Comparison of ENCODE assay signal across 19 cellular contexts in the genomic region with DNA sequence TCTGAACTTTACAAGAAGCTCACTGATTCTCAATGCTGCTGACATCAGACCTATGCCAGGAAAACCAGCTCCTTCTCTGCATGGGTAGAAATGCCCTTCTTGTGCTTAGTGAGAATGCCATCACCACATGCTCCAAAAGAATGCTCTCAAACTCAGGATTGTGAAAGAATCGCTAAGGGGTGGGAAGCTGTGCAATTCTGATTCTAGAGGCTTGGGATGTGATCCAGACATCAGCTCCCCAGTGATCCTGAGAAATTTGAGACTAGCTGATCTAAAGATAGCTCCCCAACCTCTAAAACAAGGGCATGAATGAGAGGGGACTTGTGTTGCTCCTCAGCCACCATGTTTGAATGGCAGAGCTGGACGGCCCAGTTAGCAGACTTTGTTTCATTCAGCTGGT.
A peak's percentile ranks its signal among the peaks of the same experiment; 100 is the strongest.
DNase-seq lines count a peak whose midpoint lies in the region; ATAC-seq and TF ChIP-seq lines count a peak whose summit lies in the region.
"Had no signal": no experiment of that assay in that cellular context is flagged by ENCODE, and none has a peak within 500 bp of the region (broad histone marks: within the 10 kb centered on the region; RNA-seq: fewer than 3 reads in every experiment).

No MANE protein-coding gene starts in this region.

- TF ChIP-seq CTCF in left ventricle myocardium inferior (IDR thresholded peaks at IDR 0.05; ENCODE audit: borderline replicate concordance): no peak
- no peak for TF ChIP-seq CTCF in heart left ventricle (IDR thresholded peaks at IDR 0.05)
- TF ChIP-seq CTCF in cardiac fibroblast (IDR thresholded peaks at IDR 0.05; ENCODE audit: low read depth, low read length): no peak

- H3K4me3 ChIP-seq in left ventricle myocardium inferior (no peak overlapping the region), heart left ventricle (no peak overlapping the region), cardiac fibroblast (replicated peaks in 1 of 2; ENCODE audit: low read depth in 2 of 2, low read length in 2 of 2) (no peak overlapping the region)
- H3K4me3 ChIP-seq: left lung, Peyer's patch, smooth muscle cell had no signal

- H3K4me1 ChIP-seq in left ventricle myocardium inferior (peaks cover 64% of the 10 kb centered on the region), heart left ventricle (peaks cover 0 to 70% (median 15%) of the 10 kb centered on the region in 12 donors)
- H3K4me1 ChIP-seq: left lung had no signal

- DNase-seq in left ventricle myocardium inferior (no peak), heart left ventricle (no peak), cardiac fibroblast (ENCODE audit: low read depth in 2 of 2) (peak; percentile 71 to 76), medulla oblongata (ENCODE audit: extremely low spot score) (peak; percentile 31)
- DNase-seq in activated naive CD4-positive, alpha-beta T cell (lab: John Stamatoyannopoulos, UW): no peak
- DNase-seq: activated CD4-positive, alpha-beta T cell treated with anti-CD3 and anti-CD28 coated beads for 36 hours; activated T-cell treated with anti-CD3 and anti-CD28 coated beads, Interleukin-2, amount 50 U/mL, for 1 hour; amygdala; effector CD8-positive, alpha-beta T cell; left lung; NCI-H1436; NCI-H524; nephron progenitor cell; Peyer's patch; T-helper 2 cell had no signal

- 53 to 67% (median 63%) methylated on average over 2 of the region's 2 CpGs for WGBS in heart left ventricle, 4 donors

- H3K27me3 ChIP-seq in left ventricle myocardium inferior (ENCODE audit: low read depth) (no peaks in the 10 kb centered on the region), heart left ventricle (no peaks in the 10 kb centered on the region)
- H3K27me3 ChIP-seq: left lung, Peyer's patch had no signal

- H3K9me3 ChIP-seq in left ventricle myocardium inferior (replicated peaks) (peaks cover 6% of the 10 kb centered on the region), heart left ventricle (peaks cover 0 to 7% (median 0%) of the 10 kb centered on the region in 12 donors)
- H3K9me3 ChIP-seq: left lung, Peyer's patch had no signal

- no peaks in the 10 kb centered on the region for H3K36me3 ChIP-seq in left ventricle myocardium inferior
- no peaks in the 10 kb centered on the region for H3K36me3 ChIP-seq in heart left ventricle
- H3K36me3 ChIP-seq: left lung, Peyer's patch had no signal

- intact Hi-C loops in left ventricle myocardium inferior (cut with micrococcal nuclease): no loop called here
- intact Hi-C loops in heart left ventricle (cut with DNase I): no loop called here

- ATAC-seq in heart left ventricle (no peak), HG02973 (IDR thresholded peaks at IDR 0.05; ENCODE audit: unreplicated experiment) (no peak), HG03280 (IDR thresholded peaks at IDR 0.05; ENCODE audit: unreplicated experiment) (no peak), HG02763 (IDR thresholded peaks at IDR 0.05; ENCODE audit: unreplicated experiment) (no peak)
- ATAC-seq: activated CD4-positive, alpha-beta T cell treated with anti-CD3 and anti-CD28 coated beads for 36 hours; left lung had no signal

- no peak for TF ChIP-seq POLR2A in heart left ventricle (IDR thresholded peaks at IDR 0.05)

- H3K27ac ChIP-seq in left ventricle myocardium inferior (replicated peaks): peak overlapping the region; percentile 53
- peak overlapping the region in 3 of 12 donors; percentile 22 to 31 (median 24) for H3K27ac ChIP-seq in heart left ventricle
- H3K27ac ChIP-seq: left lung, Peyer's patch had no signal

Comparison
In these comparisons a context has a peak if more than half of its experiments do, and no peak if none do; other contexts are left out.
1. DNase-seq: peak in cardiac fibroblast (2 of 2) and medulla oblongata (single experiment); none in left ventricle myocardium inferior (single experiment), heart left ventricle (0 of 5) and activated naive CD4-positive, alpha-beta T cell (0 of 4).